Comparison of ENCODE assay signal across 27 cellular contexts in genomic region chr3:79538-79937, GRCh38.
"Had no signal": no experiment of that assay in that cellular context is flagged by ENCODE, and none has a peak within 500 bp of the region (broad histone marks: within the 10 kb centered on the region; RNA-seq: fewer than 3 reads in every experiment).

No MANE protein-coding gene starts in this region.

- H3K27ac ChIP-seq: coronary artery, epithelial cell of prostate, esophagus squamous epithelium, gastrocnemius medialis, heart left ventricle, hepatocyte, lower lobe of right lung had no signal

- H3K4me2 ChIP-seq: hepatocyte had no signal

- H3K27me3 ChIP-seq: dorsolateral prefrontal cortex, esophagus squamous epithelium, gastrocnemius medialis, heart left ventricle, hepatocyte had no signal

- H3K79me2 ChIP-seq: hepatocyte had no signal

- H2AFZ ChIP-seq: hepatocyte had no signal

- H3K4me3 ChIP-seq: coronary artery, dorsolateral prefrontal cortex, esophagus squamous epithelium, gastrocnemius medialis, heart left ventricle, hepatocyte, lower lobe of right lung had no signal

- H3K36me3 ChIP-seq: esophagus squamous epithelium, gastrocnemius medialis, heart left ventricle, lower lobe of right lung had no signal

- H3K4me1 ChIP-seq: lower lobe of right lung had no signal

- ATAC-seq: esophagus mucosa; gastrocnemius medialis; heart left ventricle; left colon; left lobe of liver; left ventricle myocardium superior; lower lobe of right lung; naive thymus-derived CD4-positive, alpha-beta T cell had no signal

- H3K9me3 ChIP-seq: esophagus squamous epithelium, gastrocnemius medialis, lower lobe of right lung had no signal

- DNase-seq: dermis blood vessel endothelial cell; dorsolateral prefrontal cortex; effector CD4-positive, alpha-beta T cell; effector memory CD4-positive, alpha-beta T cell; erythroblast; esophagus squamous epithelium; foreskin fibroblast; foreskin melanocyte; gastrocnemius medialis; glutamatergic neuron; heart left ventricle; hypothalamus; immature natural killer cell; islet precursor cell; kidney; kidney glomerular epithelial cell; left colon; left ventricle myocardium superior; lower lobe of right lung; mesenchymal stem cell; naive thymus-derived CD4-positive, alpha-beta T cell had no signal

- FAIRE-seq: colon, kidney had no signal
